9 cellular contexts compared by ENCODE assay signal in the genomic region with DNA sequence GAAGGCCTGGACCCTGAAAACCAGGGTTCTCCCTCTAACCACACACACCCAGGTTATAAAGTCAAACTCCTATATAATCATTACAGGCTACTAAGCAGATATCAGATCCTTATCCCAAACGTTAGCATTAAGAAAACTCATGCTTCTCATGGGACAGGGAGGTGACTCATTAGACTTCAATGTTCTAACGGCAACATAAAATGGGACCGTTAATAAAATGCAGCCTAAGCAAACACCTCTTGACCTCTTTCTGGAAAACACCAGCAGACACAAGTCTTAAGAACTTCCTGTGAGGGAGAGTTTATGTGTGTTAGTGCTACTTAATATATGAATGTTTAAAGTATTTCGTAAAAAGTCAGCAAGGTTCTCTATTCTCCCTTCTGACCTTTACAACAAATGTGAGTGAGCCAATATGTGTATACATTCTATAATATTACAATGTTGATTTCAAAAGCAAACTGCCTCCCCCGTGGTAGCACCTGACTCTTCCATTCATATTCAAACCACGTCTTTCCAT. TPM values are rescaled to one million over a fixed set of nuclear protein-coding genes. Genes with fewer than 3 reads are reported as not detected.
A peak's percentile ranks its signal among the peaks of the same experiment; 100 is the strongest.
DNase-seq lines count a peak whose midpoint lies in the region; ATAC-seq and TF ChIP-seq lines count a peak whose summit lies in the region.
"Had no signal": no experiment of that assay in that cellular context is flagged by ENCODE, and none has a peak within 500 bp of the region (broad histone marks: within the 10 kb centered on the region; RNA-seq: fewer than 3 reads in every experiment).

No MANE protein-coding gene starts in this region.

- H3K79me1 ChIP-seq in trophoblast cell (ENCODE audit: low read length): no peaks in the 10 kb centered on the region

- no peak overlapping the region for H2BK5ac ChIP-seq in trophoblast cell (ENCODE audit: low read depth, low read length, poor library complexity)

- peaks cover 2 to 5% of the 10 kb centered on the region in 2 experiments for H3K4me1 ChIP-seq in trophoblast cell (ENCODE audit: control insufficient read depth in 1 of 2, insufficient read depth in 2 of 2, low read length in 2 of 2)

- no peaks in the 10 kb centered on the region for H3K27me3 ChIP-seq in trophoblast cell (ENCODE audit: insufficient read depth, low read length)

- no peak overlapping the region for H2BK120ac ChIP-seq in trophoblast cell (ENCODE audit: insufficient read depth, low read length, poor library complexity)

- H3K27ac ChIP-seq in trophoblast cell (ENCODE audit: low read depth, low read length): no peak overlapping the region

- no peak overlapping the region for H4K91ac ChIP-seq in trophoblast cell (ENCODE audit: low read depth, low read length)

- H2AK5ac ChIP-seq in trophoblast cell (ENCODE audit: low read length): no peak overlapping the region

- no peak overlapping the region for H3K18ac ChIP-seq in trophoblast cell (ENCODE audit: low read length)

- H3K9me3 ChIP-seq in trophoblast cell (ENCODE audit: insufficient read depth, low read depth, low read length): no peaks in the 10 kb centered on the region

- no peak overlapping the region for H3K23ac ChIP-seq in trophoblast cell (ENCODE audit: low read length)

- ATAC-seq in GM18867 (IDR thresholded peaks at IDR 0.05; ENCODE audit: unreplicated experiment) (no peak), HG02884 (IDR thresholded peaks at IDR 0.05; ENCODE audit: unreplicated experiment) (no peak)

- H3K4me2 ChIP-seq in trophoblast cell (ENCODE audit: low read length): no peak overlapping the region

- no peak overlapping the region for H3K9ac ChIP-seq in trophoblast cell (ENCODE audit: low read length)

- peak; percentile 70 for DNase-seq in DMS53 (lab: John Stamatoyannopoulos, UW)
- peak; percentile 48 for DNase-seq in epithelial cell of esophagus (ENCODE audit: low read depth)
- peak; percentile 9 to 51 for DNase-seq in trophoblast cell
- no peak for DNase-seq in activated effector memory CD4-positive, alpha-beta T cell treated with Interleukin-2 at 50 U/mL for 16 hours
- no peak for DNase-seq in NCI-H1694 (lab: John Stamatoyannopoulos, UW)
- DNase-seq: left cardiac atrium had no signal

- no peak overlapping the region for H4K12ac ChIP-seq in trophoblast cell (ENCODE audit: low read depth, low read length)

- H3K36me3 ChIP-seq in trophoblast cell (ENCODE audit: control insufficient read depth in 1 of 2, insufficient read depth in 2 of 2, low read length in 2 of 2): no peaks in the 10 kb centered on the region

- H4K8ac ChIP-seq in trophoblast cell (ENCODE audit: low read depth, low read length): no peak overlapping the region

- H3K14ac ChIP-seq in trophoblast cell (ENCODE audit: low read length): no peak overlapping the region

- no peaks in the 10 kb centered on the region for H3K79me2 ChIP-seq in trophoblast cell (ENCODE audit: control insufficient read depth, insufficient read depth, low read length, poor library complexity)

- no peak overlapping the region for H3K4ac ChIP-seq in trophoblast cell (ENCODE audit: low read depth, low read length)

- no peak overlapping the region for H2AFZ ChIP-seq in trophoblast cell (ENCODE audit: insufficient read depth, low read length, poor library complexity)

- H3K4me3 ChIP-seq in epithelial cell of esophagus (ENCODE audit: low read length) (no peak overlapping the region), trophoblast cell (ENCODE audit: low read depth, low read length) (no peak overlapping the region)

- WGBS in trophoblast cell (ENCODE audit: extremely low coverage, insufficient coverage, insufficient read length): no CpG with 5 or more reads among the region's 6 CpGs

- TF ChIP-seq CTCF in epithelial cell of esophagus (IDR thresholded peaks at IDR 0.05; ENCODE audit: insufficient read depth, low read depth, low read length, missing control alignments): no peak

- H2BK12ac ChIP-seq in trophoblast cell (ENCODE audit: low read length): no peak overlapping the region

TF ChIP-seq in PFSK-1, 5 proteins besides CTCF, POLR2A, EP300 and RAD21:
- no peak for TF ChIP-seq FOXP2 (optimal IDR thresholded peaks at IDR 0.05; ENCODE audit: borderline replicate concordance, extremely low read depth, extremely low read length, insufficient read depth)
- TF ChIP-seq SIN3A (IDR thresholded peaks at IDR 0.05; ENCODE audit: borderline replicate concordance, insufficient read depth, low read length): peak; percentile 72; the same call in 1 of the 2 replicates
- TF ChIP-seq, protein P1, sequence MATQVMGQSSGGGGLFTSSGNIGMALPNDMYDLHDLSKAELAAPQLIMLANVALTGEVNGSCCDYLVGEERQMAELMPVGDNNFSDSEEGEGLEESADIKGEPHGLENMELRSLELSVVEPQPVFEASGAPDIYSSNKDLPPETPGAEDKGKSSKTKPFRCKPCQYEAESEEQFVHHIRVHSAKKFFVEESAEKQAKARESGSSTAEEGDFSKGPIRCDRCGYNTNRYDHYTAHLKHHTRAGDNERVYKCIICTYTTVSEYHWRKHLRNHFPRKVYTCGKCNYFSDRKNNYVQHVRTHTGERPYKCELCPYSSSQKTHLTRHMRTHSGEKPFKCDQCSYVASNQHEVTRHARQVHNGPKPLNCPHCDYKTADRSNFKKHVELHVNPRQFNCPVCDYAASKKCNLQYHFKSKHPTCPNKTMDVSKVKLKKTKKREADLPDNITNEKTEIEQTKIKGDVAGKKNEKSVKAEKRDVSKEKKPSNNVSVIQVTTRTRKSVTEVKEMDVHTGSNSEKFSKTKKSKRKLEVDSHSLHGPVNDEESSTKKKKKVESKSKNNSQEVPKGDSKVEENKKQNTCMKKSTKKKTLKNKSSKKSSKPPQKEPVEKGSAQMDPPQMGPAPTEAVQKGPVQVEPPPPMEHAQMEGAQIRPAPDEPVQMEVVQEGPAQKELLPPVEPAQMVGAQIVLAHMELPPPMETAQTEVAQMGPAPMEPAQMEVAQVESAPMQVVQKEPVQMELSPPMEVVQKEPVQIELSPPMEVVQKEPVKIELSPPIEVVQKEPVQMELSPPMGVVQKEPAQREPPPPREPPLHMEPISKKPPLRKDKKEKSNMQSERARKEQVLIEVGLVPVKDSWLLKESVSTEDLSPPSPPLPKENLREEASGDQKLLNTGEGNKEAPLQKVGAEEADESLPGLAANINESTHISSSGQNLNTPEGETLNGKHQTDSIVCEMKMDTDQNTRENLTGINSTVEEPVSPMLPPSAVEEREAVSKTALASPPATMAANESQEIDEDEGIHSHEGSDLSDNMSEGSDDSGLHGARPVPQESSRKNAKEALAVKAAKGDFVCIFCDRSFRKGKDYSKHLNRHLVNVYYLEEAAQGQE (IDR thresholded peaks at IDR 0.05; ENCODE audit: insufficient read depth in 1 of 2, low read depth in 2 of 2, low read length in 2 of 2): no peak; a peak in 1 of 4 replicates
- no peak for TF ChIP-seq POLR2AphosphoS5 (IDR thresholded peaks at IDR 0.05; ENCODE audit: low read depth, low read length)
- TF ChIP-seq TAF1 (IDR thresholded peaks at IDR 0.05; ENCODE audit: borderline replicate concordance, insufficient read depth, low read length): peak; percentile 39; the same call in 1 of the 2 replicates
TF ChIP-seq in PFSK-1: peak in this region for 2.

RNA-seq across cellular contexts. Expression of gene LPIN2, which starts 31.7 kb away (rescaled TPM):
- 9.0 TPM for polyA plus RNA-seq in PFSK-1 (2012; ENCODE audit: insufficient read length, low read depth)
- 15.7 and 16.3 TPM in 2 replicates for polyA plus RNA-seq in trophoblast cell (2013)

Comparison
In these comparisons a context has a peak if more than half of its experiments do, and no peak if none do; other contexts are left out.
1. DNase-seq: peak in DMS53 (single experiment), epithelial cell of esophagus (single experiment) and trophoblast cell (2 of 2); none in activated effector memory CD4-positive, alpha-beta T cell treated with Interleukin-2 at 50 U/mL for 16 hours (single experiment) and NCI-H1694 (single experiment).